26 cellular contexts compared by ENCODE assay signal in the genomic region with DNA sequence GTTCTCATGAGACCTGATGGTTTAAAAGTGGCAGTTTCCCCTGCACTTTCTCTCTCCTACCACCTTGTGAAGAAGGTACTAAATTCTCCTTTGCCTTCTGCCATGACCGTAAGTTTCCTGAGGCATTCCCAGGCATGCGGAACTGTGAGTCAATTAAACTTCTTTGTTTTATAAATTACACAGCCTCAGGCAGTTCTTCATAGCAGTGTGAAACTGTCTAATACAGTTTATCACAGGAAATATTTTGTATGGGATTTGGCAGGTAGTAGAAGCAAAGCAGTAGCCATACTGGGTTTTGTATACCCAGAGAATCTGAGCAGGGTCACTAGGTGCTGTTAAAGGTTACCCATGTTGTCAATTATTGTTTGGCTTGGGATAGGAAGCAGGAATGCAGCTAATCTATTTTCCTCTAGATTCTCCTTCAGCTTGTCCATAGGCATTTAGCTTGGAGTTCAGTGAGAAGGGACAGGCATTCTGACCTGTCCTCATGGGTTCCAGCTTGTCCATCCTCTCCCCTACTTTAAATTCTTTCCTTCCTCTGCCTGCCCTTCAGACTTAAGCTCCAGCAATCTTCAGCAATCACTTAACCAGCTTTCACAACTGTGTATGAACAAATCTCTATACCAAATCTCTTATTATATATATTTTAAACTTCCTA.
"Had no signal": no experiment of that assay in that cellular context is flagged by ENCODE, and none has a peak within 500 bp of the region (broad histone marks: within the 10 kb centered on the region; RNA-seq: fewer than 3 reads in every experiment).

No MANE protein-coding gene starts in this region.

- H3K9me3 Mint-ChIP-seq: activated B cell treated with CpG ODN at 0.5 μM for 24 hours; activated naive CD8-positive, alpha-beta T cell treated with anti-CD3 and anti-CD28 coated beads for 36 hours; activated T-helper 2 cell treated with anti-CD3 and anti-CD28 coated beads, Interferon-gamma antibody, Interleukin-2, Interleukin-4, amounts not matched to agents 10 μg/mL and 5 μg/mL and 100 μg/mL, durations not matched to agents 14 hours and 24 hours and 36 hours; nephron; stimulated activated naive CD8-positive, alpha-beta T cell treated with anti-CD3 and anti-CD28 coated beads, Interleukin-15, Interleukin-2, amounts not matched to agents 100 ng/mL and 50 ng/mL, for 24 hours had no signal

- H3K27ac Mint-ChIP-seq: activated B cell treated with CpG ODN at 0.5 μM for 24 hours; activated CD4-positive, alpha-beta T cell treated with anti-CD3 and anti-CD28 coated beads for 36 hours; activated naive CD8-positive, alpha-beta T cell treated with anti-CD3 and anti-CD28 coated beads for 36 hours; activated T-helper 2 cell treated with anti-CD3 and anti-CD28 coated beads, Interferon-gamma antibody, Interleukin-2, Interleukin-4, amounts not matched to agents 10 μg/mL and 5 μg/mL and 100 μg/mL, durations not matched to agents 14 hours and 24 hours and 36 hours; stimulated activated naive CD8-positive, alpha-beta T cell treated with anti-CD3 and anti-CD28 coated beads, Interleukin-15, Interleukin-2, amounts not matched to agents 100 ng/mL and 50 ng/mL, for 24 hours had no signal

- H3K27me3 ChIP-seq: gastrocnemius medialis, neutrophil, ovary, thyroid gland, upper lobe of right lung had no signal

- H3K36me3 Mint-ChIP-seq: activated naive CD8-positive, alpha-beta T cell treated with anti-CD3 and anti-CD28 coated beads for 36 hours had no signal

- H3K9me3 ChIP-seq: gastrocnemius medialis, neutrophil, ovary, psoas muscle, thyroid gland, upper lobe of right lung had no signal

- H3K27me3 Mint-ChIP-seq: activated B cell treated with CpG ODN at 0.5 μM for 24 hours; activated CD4-positive, alpha-beta T cell treated with anti-CD3 and anti-CD28 coated beads for 36 hours; activated naive CD8-positive, alpha-beta T cell treated with anti-CD3 and anti-CD28 coated beads for 36 hours; stimulated activated naive CD8-positive, alpha-beta T cell treated with anti-CD3 and anti-CD28 coated beads, Interleukin-15, Interleukin-2, amounts not matched to agents 100 ng/mL and 50 ng/mL, for 24 hours had no signal

- H3K4me1 Mint-ChIP-seq: activated B cell treated with CpG ODN at 0.5 μM for 24 hours; activated CD4-positive, alpha-beta T cell treated with anti-CD3 and anti-CD28 coated beads for 36 hours; activated naive CD8-positive, alpha-beta T cell treated with anti-CD3 and anti-CD28 coated beads for 36 hours; nephron had no signal

- H3K4me3 Mint-ChIP-seq: activated B cell treated with CpG ODN at 0.5 μM for 24 hours; activated CD4-positive, alpha-beta T cell treated with anti-CD3 and anti-CD28 coated beads for 36 hours; activated naive CD8-positive, alpha-beta T cell treated with anti-CD3 and anti-CD28 coated beads for 36 hours; activated T-cell treated with anti-CD3 and anti-CD28 coated beads, Interleukin-2, amount 50 U/mL, for 4 hours; nephron; stimulated activated naive CD8-positive, alpha-beta T cell treated with anti-CD3 and anti-CD28 coated beads, Interleukin-15, Interleukin-2, amounts not matched to agents 100 ng/mL and 50 ng/mL, for 24 hours had no signal

- H3K4me3 ChIP-seq: coronary artery, gastrocnemius medialis, ovary, psoas muscle, thyroid gland, upper lobe of right lung had no signal

- H3K36me3 ChIP-seq: gastrocnemius medialis, neutrophil, ovary, thyroid gland, upper lobe of right lung had no signal

- H3K27ac ChIP-seq: coronary artery, gastrocnemius medialis, neutrophil, ovary, psoas muscle, thyroid gland, upper lobe of right lung had no signal

- DNase-seq: activated B cell treated with CpG ODN at 0.5 μM for 24 hours; activated CD4-positive, alpha-beta T cell treated with anti-CD3 and anti-CD28 coated beads for 36 hours; activated CD4-positive, alpha-beta T cell treated with anti-CD3 and anti-CD28 coated beads, Interleukin-2, amount 50 U/mL, for 4 hours; activated CD8-positive, alpha-beta memory T cell treated with anti-CD3 and anti-CD28 coated beads for 24 hours; activated CD8-positive, alpha-beta memory T cell treated with anti-CD3 and anti-CD28 coated beads, Interleukin-2, amount 50 U/mL, for 4 hours; activated naive CD4-positive, alpha-beta T cell treated with Interleukin-2 at 50 U/mL for 16 hours; activated naive CD8-positive, alpha-beta T cell treated with anti-CD3 and anti-CD28 coated beads for 36 hours; activated T-cell treated with anti-CD3 and anti-CD28 coated beads, Interleukin-2, amount 50 U/mL, for 4 hours; cerebellar nuclear complex; gastrocnemius medialis; hippocampal formation; left cardiac atrium; mesenchymal stem cell; ovary; psoas muscle; right cardiac atrium; stimulated activated CD4-positive, alpha-beta T cell treated with anti-CD3 and anti-CD28 coated beads, Interleukin-12 subunit alpha, Interleukin-12 subunit beta, amount 100 ng/mL, for 4 hours; substantia nigra; T-helper 9 cell; thyroid gland; upper lobe of right lung had no signal

- H3K4me1 ChIP-seq: gastrocnemius medialis, psoas muscle, thyroid gland, upper lobe of right lung had no signal
